Comparison of ENCODE assay signal across 16 cellular contexts in genomic region chr1:64000021-64000420, GRCh38.
A peak's percentile ranks its signal among the peaks of the same experiment; 100 is the strongest.
DNase-seq lines count a peak whose midpoint lies in the region; ATAC-seq and TF ChIP-seq lines count a peak whose summit lies in the region.
"Had no signal": no experiment of that assay in that cellular context is flagged by ENCODE, and none has a peak within 500 bp of the region (broad histone marks: within the 10 kb centered on the region; RNA-seq: fewer than 3 reads in every experiment).

No MANE protein-coding gene starts in this region.

- H3K4me3 Mint-ChIP-seq in GM23338, result no peak overlapping the region
- H3K4me3 Mint-ChIP-seq: CD8-positive, alpha-beta T cell had no signal

- H3K4me3 ChIP-seq in GM23338 (no peak overlapping the region), epithelial cell of esophagus (ENCODE audit: low read length) (no peak overlapping the region), sigmoid colon (no peak overlapping the region)
- H3K4me3 ChIP-seq: adrenal gland, gastroesophageal sphincter, right atrium auricular region, stomach had no signal

- peaks cover 90% of the 10 kb centered on the region for H3K79me2 ChIP-seq in GM23338 (replicated peaks; ENCODE audit: insufficient read depth)

- TF ChIP-seq CTCF in GM23338 (conservative IDR thresholded peaks at IDR 0.05; ENCODE audit: low read depth in 2 of 2), result no peak
- no peak for TF ChIP-seq CTCF in epithelial cell of esophagus (IDR thresholded peaks at IDR 0.05; ENCODE audit: insufficient read depth, low read depth, low read length, missing control alignments)
- no peak for TF ChIP-seq CTCF in sigmoid colon (IDR thresholded peaks at IDR 0.05)

- H3K27me3 ChIP-seq in GM23338 (ENCODE audit: insufficient read depth) (no peaks in the 10 kb centered on the region), sigmoid colon (no peaks in the 10 kb centered on the region)
- H3K27me3 ChIP-seq: adrenal gland, gastroesophageal sphincter, right atrium auricular region, stomach had no signal

- intact Hi-C loops in sigmoid colon (cut with DNase I), result no loop called here

- H3K27me3 Mint-ChIP-seq in GM23338 (ENCODE audit: insufficient read depth, low read depth, poor library complexity), result peaks cover 6% of the 10 kb centered on the region

- peaks cover 19% of the 10 kb centered on the region; the same call in 1 of the 2 replicates for H4K20me1 ChIP-seq in GM23338 (replicated peaks; ENCODE audit: insufficient read depth)

- no peak overlapping the region for H3K27ac Mint-ChIP-seq in GM23338
- H3K27ac Mint-ChIP-seq: CD8-positive, alpha-beta T cell had no signal

- no peaks in the 10 kb centered on the region for H3K9me2 ChIP-seq in GM23338 (ENCODE audit: insufficient read depth)

- 80 to 87% methylated on average over 3 of the region's 3 CpGs for WGBS in sigmoid colon, 2 donors

- TF ChIP-seq POLR2A in sigmoid colon (IDR thresholded peaks at IDR 0.05), result no peak

- no peaks in the 10 kb centered on the region for H3K36me3 ChIP-seq in GM23338 (ENCODE audit: insufficient read depth)
- no peaks in the 10 kb centered on the region for H3K36me3 ChIP-seq in sigmoid colon
- H3K36me3 ChIP-seq: adrenal gland, gastroesophageal sphincter, right atrium auricular region, stomach had no signal

- peaks cover 5% of the 10 kb centered on the region; the same call in 2 of the 3 replicates for H3K9me3 Mint-ChIP-seq in GM23338
- H3K9me3 Mint-ChIP-seq: CD8-positive, alpha-beta T cell had no signal

- H3K9me3 ChIP-seq in sigmoid colon, result no peaks in the 10 kb centered on the region
- H3K9me3 ChIP-seq: adrenal gland, gastroesophageal sphincter, right atrium auricular region, stomach had no signal

- peaks cover 25% of the 10 kb centered on the region for H3K36me3 Mint-ChIP-seq in GM23338 (ENCODE audit: low read depth)
- H3K36me3 Mint-ChIP-seq: CD8-positive, alpha-beta T cell had no signal

- peak; percentile 23 for DNase-seq in GM23338 (ENCODE audit: low spot score)
- DNase-seq in NCI-H226, result peak; percentile 74
- peak; percentile 74 for DNase-seq in epithelial cell of esophagus (ENCODE audit: low read depth)
- peak; percentile 79 for DNase-seq in renal cortical epithelial cell (ENCODE audit: low read depth)
- DNase-seq in sigmoid colon, result no peak
- DNase-seq: adrenal gland; CD8-positive, alpha-beta T cell; islet precursor cell; KBM-7; NCI-H2081; stomach had no signal

- H3K4me2 ChIP-seq in GM23338, result no peak overlapping the region

- no peak overlapping the region for H3K27ac ChIP-seq in GM23338 (ENCODE audit: low read depth)
- no peak overlapping the region for H3K27ac ChIP-seq in sigmoid colon
- H3K27ac ChIP-seq: adrenal gland, gastroesophageal sphincter, right atrium auricular region, stomach had no signal

- peaks cover 41% of the 10 kb centered on the region for H3K4me1 Mint-ChIP-seq in GM23338

- H2AFZ ChIP-seq in GM23338, result no peak overlapping the region

- H3F3A ChIP-seq in GM23338 (replicated peaks; ENCODE audit: low read depth), result no peaks in the 10 kb centered on the region

- ATAC-seq in GM23338 (no peak), HG02623 (IDR thresholded peaks at IDR 0.05; ENCODE audit: unreplicated experiment) (no peak), GM18867 (IDR thresholded peaks at IDR 0.05; ENCODE audit: unreplicated experiment) (no peak)
- ATAC-seq: activated CD4-positive, CD25-positive, alpha-beta regulatory T cell treated with anti-CD3 and anti-CD28 coated beads, Interleukin-2, amount 50 U/mL, for 24 hours; CD8-positive, alpha-beta T cell; gastroesophageal sphincter had no signal

- TF ChIP-seq EP300 in sigmoid colon (IDR thresholded peaks at IDR 0.05), result no peak

- H3K4me1 ChIP-seq in GM23338 (ENCODE audit: insufficient read depth), result peaks cover 12% of the 10 kb centered on the region; the same call in 1 of the 2 replicates
- H3K4me1 ChIP-seq in sigmoid colon, result peaks cover 0 to 17% (median 0%) of the 10 kb centered on the region in 4 donors
- H3K4me1 ChIP-seq: adrenal gland, gastroesophageal sphincter, right atrium auricular region had no signal

TF ChIP-seq in GM23338, 12 proteins besides CTCF, POLR2A, EP300 and RAD21:
- TF ChIP-seq CREB1 (CRISPR knock-in tag; IDR thresholded peaks at IDR 0.05; ENCODE audit: low read depth), result no peak
- no peak for TF ChIP-seq STAT1 (IDR thresholded peaks at IDR 0.05; ENCODE audit: unreplicated experiment)
- no peak for TF ChIP-seq EZH2 (IDR thresholded peaks at IDR 0.05; ENCODE audit: low read depth, unreplicated experiment)
- TF ChIP-seq ZNF331 (CRISPR knock-in tag; IDR thresholded peaks at IDR 0.05; ENCODE audit: low read depth), result no peak
TF ChIP-seq in GM23338: peak in this region for 0.
